In the genomic region with DNA sequence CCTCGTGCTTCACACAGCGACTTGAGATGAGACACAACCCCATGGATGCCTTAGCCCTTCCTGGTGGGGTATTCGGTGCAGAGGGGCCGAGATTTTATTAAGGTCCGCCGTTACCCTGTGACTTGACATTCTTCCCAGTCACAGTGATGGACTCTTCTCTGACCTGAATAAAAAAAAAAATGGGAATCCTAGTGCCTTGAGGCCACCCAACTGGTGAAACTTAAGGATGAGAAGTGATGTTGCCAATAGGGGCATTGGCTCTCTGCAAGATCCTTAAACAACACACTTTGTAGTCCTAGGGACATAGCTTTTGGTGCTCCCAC, we compare ENCODE assay signal across 8 cellular contexts. TPM values are rescaled to one million over a fixed set of nuclear protein-coding genes. Genes with fewer than 3 reads are reported as not detected.
DNase-seq lines count a peak whose midpoint lies in the region; ATAC-seq and TF ChIP-seq lines count a peak whose summit lies in the region.

No MANE protein-coding gene starts in this region.

- H3K9me3 ChIP-seq in testis: no peaks in the 10 kb centered on the region

- TF ChIP-seq CTCF in testis (IDR thresholded peaks at IDR 0.05) (no peak), GM20000 (IDR thresholded peaks at IDR 0.05; ENCODE audit: extremely low read depth, missing control alignments) (no peak)

- no peaks in the 10 kb centered on the region for H3K9me3 Mint-ChIP-seq in activated CD8-positive, alpha-beta memory T cell treated with anti-CD3 and anti-CD28 coated beads, Interleukin-2, amount 10 ng/mL, durations not matched to agents 7 days and 5 days (ENCODE audit: low read depth)
- H3K9me3 Mint-ChIP-seq in activated T-helper 1 cell treated with anti-CD3 and anti-CD28 coated beads, Interleukin-12 subunit alpha, Interleukin-12 subunit beta, Interleukin-2, Interleukin-4 antibody, amounts not matched to agents 30 ng/mL and 10 ng/mL and 1 ng/mL, durations not matched to agents 14 hours and 24 hours and 36 hours: no peaks in the 10 kb centered on the region
- H3K9me3 Mint-ChIP-seq in immature natural killer cell: no peaks in the 10 kb centered on the region

- no peak for TF ChIP-seq POLR2A in testis (IDR thresholded peaks at IDR 0.05)

- H3K4me1 Mint-ChIP-seq in activated CD8-positive, alpha-beta memory T cell treated with anti-CD3 and anti-CD28 coated beads, Interleukin-2, amount 10 ng/mL, durations not matched to agents 7 days and 5 days: peaks cover 42% of the 10 kb centered on the region
- H3K4me1 Mint-ChIP-seq in activated T-helper 1 cell treated with anti-CD3 and anti-CD28 coated beads, Interleukin-12 subunit alpha, Interleukin-12 subunit beta, Interleukin-2, Interleukin-4 antibody, amounts not matched to agents 30 ng/mL and 10 ng/mL and 1 ng/mL, durations not matched to agents 14 hours and 24 hours and 36 hours (ENCODE audit: low read depth): peaks cover 46% of the 10 kb centered on the region
- H3K4me1 Mint-ChIP-seq in immature natural killer cell: peaks cover 32 to 39% of the 10 kb centered on the region in 2 donors

- H3K27me3 ChIP-seq in testis: no peaks in the 10 kb centered on the region

- H3K4me1 ChIP-seq in testis: peaks cover 12% of the 10 kb centered on the region

- H3K36me3 Mint-ChIP-seq in activated CD8-positive, alpha-beta memory T cell treated with anti-CD3 and anti-CD28 coated beads, Interleukin-2, amount 10 ng/mL, durations not matched to agents 7 days and 5 days: peaks cover 59% of the 10 kb centered on the region
- H3K36me3 Mint-ChIP-seq in activated T-helper 1 cell treated with anti-CD3 and anti-CD28 coated beads, Interleukin-12 subunit alpha, Interleukin-12 subunit beta, Interleukin-2, Interleukin-4 antibody, amounts not matched to agents 30 ng/mL and 10 ng/mL and 1 ng/mL, durations not matched to agents 14 hours and 24 hours and 36 hours (ENCODE audit: low read depth): peaks cover 58% of the 10 kb centered on the region
- peaks cover 0 to 11% (median 10%) of the 10 kb centered on the region in 3 donors for H3K36me3 Mint-ChIP-seq in immature natural killer cell

- peak overlapping the region; percentile 97 to 99 for H3K27ac ChIP-seq in testis

- H3K27ac Mint-ChIP-seq in activated CD8-positive, alpha-beta memory T cell treated with anti-CD3 and anti-CD28 coated beads, Interleukin-2, amount 10 ng/mL, durations not matched to agents 7 days and 5 days: peak overlapping the region; percentile 85
- peak overlapping the region; percentile 86 for H3K27ac Mint-ChIP-seq in activated T-helper 1 cell treated with anti-CD3 and anti-CD28 coated beads, Interleukin-12 subunit alpha, Interleukin-12 subunit beta, Interleukin-2, Interleukin-4 antibody, amounts not matched to agents 30 ng/mL and 10 ng/mL and 1 ng/mL, durations not matched to agents 14 hours and 24 hours and 36 hours
- peak overlapping the region; percentile 81 to 99 (median 88) for H3K27ac Mint-ChIP-seq in immature natural killer cell

- peak overlapping the region; percentile 95 for H3K4me3 Mint-ChIP-seq in activated CD8-positive, alpha-beta memory T cell treated with anti-CD3 and anti-CD28 coated beads, Interleukin-2, amount 10 ng/mL, durations not matched to agents 7 days and 5 days
- H3K4me3 Mint-ChIP-seq in activated T-helper 1 cell treated with anti-CD3 and anti-CD28 coated beads, Interleukin-12 subunit alpha, Interleukin-12 subunit beta, Interleukin-2, Interleukin-4 antibody, amounts not matched to agents 30 ng/mL and 10 ng/mL and 1 ng/mL, durations not matched to agents 14 hours and 24 hours and 36 hours: peak overlapping the region; percentile 86
- peak overlapping the region; percentile 90 to 92 (median 92) for H3K4me3 Mint-ChIP-seq in immature natural killer cell

- CTCF ChIA-PET in activated CD8-positive, alpha-beta memory T cell treated with anti-CD3 and anti-CD28 coated beads, Interleukin-2, amount 10 ng/mL, durations not matched to agents 7 days and 5 days (lab: Charles Lee): interaction anchor here (0.7 to 13.3 kb wide), 14 partner anchors 8 to 183 kb away, joined by 3 to 350 read pairs (median 4); a partner anchor contains a TSS

- no peak for DNase-seq in activated CD8-positive, alpha-beta memory T cell treated with anti-CD3 and anti-CD28 coated beads, Interleukin-2, amount 10 ng/mL, durations not matched to agents 7 days and 5 days
- DNase-seq in activated CD8-positive, alpha-beta memory T cell treated with anti-CD3 and anti-CD28 coated beads for 24 hours: no peak
- DNase-seq in activated T-helper 1 cell treated with anti-CD3 and anti-CD28 coated beads, Interleukin-12 subunit alpha, Interleukin-12 subunit beta, Interleukin-2, Interleukin-4 antibody, amounts not matched to agents 30 ng/mL and 10 ng/mL and 1 ng/mL, durations not matched to agents 14 hours and 24 hours and 36 hours (ENCODE audit: low spot score): no peak
- DNase-seq in immature natural killer cell: no peak
- DNase-seq in testis: no peak
- no peak for DNase-seq in NK-92 (lab: John Stamatoyannopoulos, UW; ENCODE audit: unreplicated experiment)
- DNase-seq in GM20000 (ENCODE audit: low spot score): no peak
- no peak for DNase-seq in DMS153 treated with DMSO at 0.1 percent for 48 hours (lab: John Stamatoyannopoulos, UW; ENCODE audit: unreplicated experiment)

- H3K4me3 ChIP-seq in testis: peak overlapping the region; percentile 77 to 83

- no peak for ATAC-seq in activated CD8-positive, alpha-beta memory T cell treated with anti-CD3 and anti-CD28 coated beads, Interleukin-2, amount 10 ng/mL, durations not matched to agents 7 days and 5 days

- 28 to 33% methylated on average over 6 of the region's 6 CpGs for WGBS in testis, 2 donors

- intact Hi-C loops in activated T-helper 1 cell treated with anti-CD3 and anti-CD28 coated beads, Interleukin-12 subunit alpha, Interleukin-12 subunit beta, Interleukin-2, Interleukin-4 antibody, amounts not matched to agents 30 ng/mL and 10 ng/mL and 1 ng/mL, durations not matched to agents 14 hours and 24 hours and 36 hours (cut with micrococcal nuclease): loop anchor here (10.0 kb wide), 1 partner anchor 1657 kb away; a partner anchor contains a TSS
- intact Hi-C loops in testis (cut with DNase I; ENCODE audit: low total_unique reads): no loop called here

- no peaks in the 10 kb centered on the region for H3K27me3 Mint-ChIP-seq in activated CD8-positive, alpha-beta memory T cell treated with anti-CD3 and anti-CD28 coated beads, Interleukin-2, amount 10 ng/mL, durations not matched to agents 7 days and 5 days
- no peaks in the 10 kb centered on the region for H3K27me3 Mint-ChIP-seq in activated T-helper 1 cell treated with anti-CD3 and anti-CD28 coated beads, Interleukin-12 subunit alpha, Interleukin-12 subunit beta, Interleukin-2, Interleukin-4 antibody, amounts not matched to agents 30 ng/mL and 10 ng/mL and 1 ng/mL, durations not matched to agents 14 hours and 24 hours and 36 hours (ENCODE audit: insufficient read depth)
- peaks cover 12 to 20% (median 16%) of the 10 kb centered on the region in 3 donors for H3K27me3 Mint-ChIP-seq in immature natural killer cell (ENCODE audit: low read depth in 3 of 3)

- no peaks in the 10 kb centered on the region for H3K36me3 ChIP-seq in testis (ENCODE audit: low read depth, missing control alignments)

RNA-seq across cellular contexts. Expression of a gene that starts 0.7 kb away (rescaled TPM):
- total RNA-seq in activated CD8-positive, alpha-beta memory T cell treated with anti-CD3 and anti-CD28 coated beads, Interleukin-2, amount 10 ng/mL, durations not matched to agents 7 days and 5 days: 10 to 100 TPM; 66.1 to 81.2 TPM
- 77.4 and 85.8 TPM in 2 replicates for total RNA-seq in activated T-helper 1 cell treated with anti-CD3 and anti-CD28 coated beads, Interleukin-12 subunit alpha, Interleukin-12 subunit beta, Interleukin-2, Interleukin-4 antibody, amounts not matched to agents 30 ng/mL and 10 ng/mL and 1 ng/mL, durations not matched to agents 14 hours and 24 hours and 36 hours
- polyA plus RNA-seq in immature natural killer cell (1 to 10 TPM; 3.0 to 8.4 (median 3.8) TPM), testis (ENCODE audit: insufficient read depth, low read depth, low replicate concordance) (83.5 TPM)
- 100 to 1,000 TPM; 101 to 110 TPM for total RNA-seq in testis

RNA-seq across cellular contexts. Expression of a gene that starts 26.4 kb away (rescaled TPM):
- total RNA-seq in activated CD8-positive, alpha-beta memory T cell treated with anti-CD3 and anti-CD28 coated beads, Interleukin-2, amount 10 ng/mL, durations not matched to agents 7 days and 5 days: 10 to 100 TPM; 51.8 to 62.8 TPM
- total RNA-seq in activated T-helper 1 cell treated with anti-CD3 and anti-CD28 coated beads, Interleukin-12 subunit alpha, Interleukin-12 subunit beta, Interleukin-2, Interleukin-4 antibody, amounts not matched to agents 30 ng/mL and 10 ng/mL and 1 ng/mL, durations not matched to agents 14 hours and 24 hours and 36 hours: 54.6 and 61.2 TPM in 2 replicates
- polyA plus RNA-seq in immature natural killer cell (10 to 100 TPM; 46.6 to 61.8 (median 52.8) TPM), testis (ENCODE audit: insufficient read depth, low read depth, low replicate concordance) (71.0 TPM)
- total RNA-seq in testis: 10 to 100 TPM; 44.5 to 54.3 TPM

RNA-seq across cellular contexts. Expression of a gene that starts 26.6 kb away (rescaled TPM):
- 1 to 10 TPM; 4.6 to 6.1 TPM for total RNA-seq in activated CD8-positive, alpha-beta memory T cell treated with anti-CD3 and anti-CD28 coated beads, Interleukin-2, amount 10 ng/mL, durations not matched to agents 7 days and 5 days
- total RNA-seq in activated T-helper 1 cell treated with anti-CD3 and anti-CD28 coated beads, Interleukin-12 subunit alpha, Interleukin-12 subunit beta, Interleukin-2, Interleukin-4 antibody, amounts not matched to agents 30 ng/mL and 10 ng/mL and 1 ng/mL, durations not matched to agents 14 hours and 24 hours and 36 hours: 6.2 and 6.7 TPM in 2 replicates
- 1 to 10 TPM; 2.9 to 3.7 (median 3.1) TPM for polyA plus RNA-seq in immature natural killer cell
- 1 to 10 TPM; 7.4 to 9.3 TPM for total RNA-seq in testis
- polyA plus RNA-seq in testis (ENCODE audit: insufficient read depth, low read depth, low replicate concordance): 6.5 TPM
